Comparison of ENCODE assay signal across 8 cellular contexts in the genomic region with DNA sequence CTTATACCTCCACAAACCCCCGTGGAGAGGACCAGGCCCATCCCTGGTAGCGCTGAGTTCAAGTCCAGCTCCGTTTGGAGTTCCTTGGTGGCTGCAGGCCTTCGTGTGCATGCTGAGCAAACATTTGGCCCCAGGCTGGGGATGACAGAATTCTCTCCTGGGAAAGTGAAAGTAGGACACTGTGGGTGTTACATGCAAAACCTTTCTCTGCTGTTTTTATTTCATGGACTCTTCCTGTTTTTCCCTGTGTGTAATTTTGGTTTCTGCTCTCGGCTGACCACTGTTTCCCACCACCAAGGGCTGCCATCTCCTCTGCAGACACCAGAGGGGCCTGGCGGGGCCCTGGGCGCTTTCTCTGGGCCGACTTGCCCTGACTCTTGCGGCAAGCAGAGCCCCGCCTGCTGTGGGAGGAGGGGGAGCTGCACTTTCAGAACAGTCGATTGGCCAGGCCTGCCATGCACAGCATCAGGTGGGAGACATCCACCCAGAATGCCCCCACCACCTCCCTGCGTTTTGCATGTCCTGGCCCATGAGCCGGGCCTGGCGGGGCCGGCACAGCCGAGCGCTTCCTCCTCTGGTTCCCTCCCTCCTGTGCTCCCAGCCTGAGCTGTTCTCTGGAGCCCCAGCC.
DNase-seq lines count a peak whose midpoint lies in the region; ATAC-seq, FAIRE-seq and TF ChIP-seq lines count a peak whose summit lies in the region.

No MANE protein-coding gene starts in this region.

- H3K79me2 ChIP-seq in HepG2 (ENCODE audit: insufficient read depth, low read length) = no peaks in the 10 kb centered on the region

- POLR2A ChIA-PET in HepG2 (lab: Yijun Ruan, JAX) = no interaction called here

- peaks cover 14% of the 10 kb centered on the region for H3K4me1 ChIP-seq in HepG2 (ENCODE audit: insufficient read depth, low read length)

- in situ Hi-C loops in HepG2 (cut with HindIII; ENCODE audit: extremely low pct_ligation_motif_present, low pct_unique_long_range_greater_than_20kb) = no loop called here

- no TSS peak for BruUV-seq in HepG2 (replicated peaks; lab: Mats Ljungman, UMichigan)

- no peak for TF ChIP-seq EP300 in HepG2 (IDR thresholded peaks at IDR 0.05; ENCODE audit: low read depth in 2 of 2, low read length in 2 of 2)
- TF ChIP-seq EP300 in HepG2 (CRISPR knock-in tag; IDR thresholded peaks at IDR 0.05; ENCODE audit: borderline replicate concordance) = no peak

- H3K4me3 ChIP-seq in HepG2 (replicated peaks in 1 of 3; ENCODE audit: insufficient read depth in 1 of 3, low read depth in 2 of 3, low read length in 3 of 3) = no peak overlapping the region

- CTCF ChIA-PET in HepG2 (lab: Yijun Ruan, JAX; ENCODE audit: low intra/inter-chr PET ratio, low total read pairs) = no interaction called here

- no peaks in the 10 kb centered on the region for H3K9me3 ChIP-seq in HepG2 (ENCODE audit: low read length)

- TF ChIP-seq RAD21 in HepG2 (CRISPR knock-in tag; IDR thresholded peaks at IDR 0.05) = no peak

- H4K20me1 ChIP-seq in HepG2 (ENCODE audit: insufficient read depth, low read length) = no peaks in the 10 kb centered on the region

- no peak overlapping the region for H3K9ac ChIP-seq in HepG2 (ENCODE audit: insufficient read depth, low read depth, low read length)

- H3K27ac ChIP-seq in caudate nucleus (ENCODE audit: low read depth, low read length) = peak overlapping the region; percentile 67
- H3K27ac ChIP-seq in HepG2 (ENCODE audit: extremely low read length, insufficient read depth, low read length) = no peak overlapping the region

- ATAC-seq in HG02623 (IDR thresholded peaks at IDR 0.05; ENCODE audit: unreplicated experiment) (peak; percentile 47), HepG2 (no peak; the same call in 2 of the 3 replicates)

- TF ChIP-seq CTCF in HepG2 (CRISPR knock-in tag; IDR thresholded peaks at IDR 0.05) = no peak

- no peak overlapping the region for H2AFZ ChIP-seq in HepG2 (ENCODE audit: low read length)

- intact Hi-C loops in HepG2 (cut with micrococcal nuclease; ENCODE audit: unreplicated experiment) = no loop called here

- no peaks in the 10 kb centered on the region for H3K27me3 ChIP-seq in HepG2 (ENCODE audit: control insufficient read depth in 1 of 2, insufficient read depth in 2 of 2, low read length in 2 of 2)

- no peak for TF ChIP-seq POLR2A in HepG2 (IDR thresholded peaks at IDR 0.05; ENCODE audit: insufficient read depth in 1 of 2, low read depth in 2 of 2, low read length in 2 of 2)

- WGBS in HepG2 (ENCODE audit: low lambda C conversion rate) = 98% methylated on average over 14 of the region's 17 CpGs

- H3K36me3 ChIP-seq in HepG2 (replicated peaks in 1 of 2; ENCODE audit: control insufficient read depth in 1 of 2, insufficient read depth in 2 of 2, low read length in 2 of 2) = peaks cover 17 to 50% of the 10 kb centered on the region in 2 experiments

- FAIRE-seq in GM18507 (lab: Jason Lieb, UNC) (peak; percentile 94), HepG2 (lab: Jason Lieb, UNC) (no peak)

- peak; percentile 40 for DNase-seq in GM18507 (ENCODE audit: extremely low spot score, insufficient read length, low read depth)
- DNase-seq in RPMI7951 (ENCODE audit: low read depth) = peak; percentile 82
- DNase-seq in caudate nucleus (lab: John Stamatoyannopoulos, UW) = peak in 17 of 61 donors; percentile 12 to 62 (median 24)
- DNase-seq in HepG2 (ENCODE audit: low spot score) = no peak
- peak; percentile 32 to 51 for DNase-seq in stimulated activated CD8-positive, alpha-beta memory T cell treated with anti-CD3 and anti-CD28 coated beads, Interleukin-2, amount 100 ng/mL, for 48 hours (ENCODE audit: low read depth in 2 of 2)
- DNase-seq in NCI-H748 treated with DMSO at 0.1 percent for 48 hours (lab: John Stamatoyannopoulos, UW) = no peak
- DNase-seq in DMS114 treated with DMSO at 0.1 percent for 48 hours (lab: John Stamatoyannopoulos, UW; ENCODE audit: unreplicated experiment) = no peak

- H3K4me2 ChIP-seq in HepG2 (ENCODE audit: low read depth, low read length) = no peak overlapping the region

TF ChIP-seq in HepG2, 621 proteins besides CTCF, POLR2A, EP300 and RAD21 (continues in another document):
- no peak for TF ChIP-seq ZNF12 (CRISPR knock-in tag; IDR thresholded peaks at IDR 0.05)
- no peak for TF ChIP-seq ZNF44 (CRISPR knock-in tag; IDR thresholded peaks at IDR 0.05)
- TF ChIP-seq, protein P1, sequence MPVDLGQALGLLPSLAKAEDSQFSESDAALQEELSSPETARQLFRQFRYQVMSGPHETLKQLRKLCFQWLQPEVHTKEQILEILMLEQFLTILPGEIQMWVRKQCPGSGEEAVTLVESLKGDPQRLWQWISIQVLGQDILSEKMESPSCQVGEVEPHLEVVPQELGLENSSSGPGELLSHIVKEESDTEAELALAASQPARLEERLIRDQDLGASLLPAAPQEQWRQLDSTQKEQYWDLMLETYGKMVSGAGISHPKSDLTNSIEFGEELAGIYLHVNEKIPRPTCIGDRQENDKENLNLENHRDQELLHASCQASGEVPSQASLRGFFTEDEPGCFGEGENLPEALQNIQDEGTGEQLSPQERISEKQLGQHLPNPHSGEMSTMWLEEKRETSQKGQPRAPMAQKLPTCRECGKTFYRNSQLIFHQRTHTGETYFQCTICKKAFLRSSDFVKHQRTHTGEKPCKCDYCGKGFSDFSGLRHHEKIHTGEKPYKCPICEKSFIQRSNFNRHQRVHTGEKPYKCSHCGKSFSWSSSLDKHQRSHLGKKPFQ (CRISPR knock-in tag; IDR thresholded peaks at IDR 0.05; ENCODE audit: insufficient replicate concordance) = no peak
- no peak for TF ChIP-seq TAF15 (IDR thresholded peaks at IDR 0.05; ENCODE audit: low read depth, low read length, poor library complexity, severe bottlenecking)
- no peak for TF ChIP-seq SRSF1 (optimal IDR thresholded peaks at IDR 0.05; ENCODE audit: low read depth, low read length)
- no peak for TF ChIP-seq ZNF572 (CRISPR knock-in tag; IDR thresholded peaks at IDR 0.05)
- TF ChIP-seq, protein P2, sequence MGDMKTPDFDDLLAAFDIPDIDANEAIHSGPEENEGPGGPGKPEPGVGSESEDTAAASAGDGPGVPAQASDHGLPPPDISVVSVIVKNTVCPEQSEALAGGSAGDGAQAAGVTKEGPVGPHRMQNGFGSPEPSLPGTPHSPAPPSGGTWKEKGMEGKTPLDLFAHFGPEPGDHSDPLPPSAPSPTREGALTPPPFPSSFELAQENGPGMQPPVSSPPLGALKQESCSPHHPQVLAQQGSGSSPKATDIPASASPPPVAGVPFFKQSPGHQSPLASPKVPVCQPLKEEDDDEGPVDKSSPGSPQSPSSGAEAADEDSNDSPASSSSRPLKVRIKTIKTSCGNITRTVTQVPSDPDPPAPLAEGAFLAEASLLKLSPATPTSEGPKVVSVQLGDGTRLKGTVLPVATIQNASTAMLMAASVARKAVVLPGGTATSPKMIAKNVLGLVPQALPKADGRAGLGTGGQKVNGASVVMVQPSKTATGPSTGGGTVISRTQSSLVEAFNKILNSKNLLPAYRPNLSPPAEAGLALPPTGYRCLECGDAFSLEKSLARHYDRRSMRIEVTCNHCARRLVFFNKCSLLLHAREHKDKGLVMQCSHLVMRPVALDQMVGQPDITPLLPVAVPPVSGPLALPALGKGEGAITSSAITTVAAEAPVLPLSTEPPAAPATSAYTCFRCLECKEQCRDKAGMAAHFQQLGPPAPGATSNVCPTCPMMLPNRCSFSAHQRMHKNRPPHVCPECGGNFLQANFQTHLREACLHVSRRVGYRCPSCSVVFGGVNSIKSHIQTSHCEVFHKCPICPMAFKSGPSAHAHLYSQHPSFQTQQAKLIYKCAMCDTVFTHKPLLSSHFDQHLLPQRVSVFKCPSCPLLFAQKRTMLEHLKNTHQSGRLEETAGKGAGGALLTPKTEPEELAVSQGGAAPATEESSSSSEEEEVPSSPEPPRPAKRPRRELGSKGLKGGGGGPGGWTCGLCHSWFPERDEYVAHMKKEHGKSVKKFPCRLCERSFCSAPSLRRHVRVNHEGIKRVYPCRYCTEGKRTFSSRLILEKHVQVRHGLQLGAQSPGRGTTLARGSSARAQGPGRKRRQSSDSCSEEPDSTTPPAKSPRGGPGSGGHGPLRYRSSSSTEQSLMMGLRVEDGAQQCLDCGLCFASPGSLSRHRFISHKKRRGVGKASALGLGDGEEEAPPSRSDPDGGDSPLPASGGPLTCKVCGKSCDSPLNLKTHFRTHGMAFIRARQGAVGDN (CRISPR knock-in tag; IDR thresholded peaks at IDR 0.05) = peak; percentile 35; the same call in 1 of the 2 replicates
- TF ChIP-seq GABPA (IDR thresholded peaks at IDR 0.05; ENCODE audit: low read depth, low read length) = no peak
- no peak for TF ChIP-seq GABPA (CRISPR knock-in tag; IDR thresholded peaks at IDR 0.05; ENCODE audit: low read depth)
- TF ChIP-seq ZNF768 (CRISPR knock-in tag; IDR thresholded peaks at IDR 0.05) = peak; percentile 49; the same call in 1 of the 2 replicates
- no peak for TF ChIP-seq EZH2 (conservative IDR thresholded peaks at IDR 0.05; ENCODE audit: low read depth, low read length)
- TF ChIP-seq EEA1 (CRISPR knock-in tag; IDR thresholded peaks at IDR 0.05; ENCODE audit: borderline replicate concordance) = no peak
- TF ChIP-seq, protein P3, sequence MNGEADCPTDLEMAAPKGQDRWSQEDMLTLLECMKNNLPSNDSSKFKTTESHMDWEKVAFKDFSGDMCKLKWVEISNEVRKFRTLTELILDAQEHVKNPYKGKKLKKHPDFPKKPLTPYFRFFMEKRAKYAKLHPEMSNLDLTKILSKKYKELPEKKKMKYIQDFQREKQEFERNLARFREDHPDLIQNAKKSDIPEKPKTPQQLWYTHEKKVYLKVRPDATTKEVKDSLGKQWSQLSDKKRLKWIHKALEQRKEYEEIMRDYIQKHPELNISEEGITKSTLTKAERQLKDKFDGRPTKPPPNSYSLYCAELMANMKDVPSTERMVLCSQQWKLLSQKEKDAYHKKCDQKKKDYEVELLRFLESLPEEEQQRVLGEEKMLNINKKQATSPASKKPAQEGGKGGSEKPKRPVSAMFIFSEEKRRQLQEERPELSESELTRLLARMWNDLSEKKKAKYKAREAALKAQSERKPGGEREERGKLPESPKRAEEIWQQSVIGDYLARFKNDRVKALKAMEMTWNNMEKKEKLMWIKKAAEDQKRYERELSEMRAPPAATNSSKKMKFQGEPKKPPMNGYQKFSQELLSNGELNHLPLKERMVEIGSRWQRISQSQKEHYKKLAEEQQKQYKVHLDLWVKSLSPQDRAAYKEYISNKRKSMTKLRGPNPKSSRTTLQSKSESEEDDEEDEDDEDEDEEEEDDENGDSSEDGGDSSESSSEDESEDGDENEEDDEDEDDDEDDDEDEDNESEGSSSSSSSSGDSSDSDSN (CRISPR knock-in tag; IDR thresholded peaks at IDR 0.05) = no peak
- 0 out of 2 replicates have a peak, but pooled peaks have one; percentile 4 for TF ChIP-seq ZNF263 (CRISPR knock-in tag; IDR thresholded peaks at IDR 0.05)

Comparison
In these comparisons a context has a peak if more than half of its experiments do, and no peak if none do; other contexts are left out.
1. DNase-seq: peak in GM18507 (single experiment), RPMI7951 (single experiment) and stimulated activated CD8-positive, alpha-beta memory T cell treated with anti-CD3 and anti-CD28 coated beads, Interleukin-2, amount 100 ng/mL, for 48 hours (2 of 2); none in HepG2 (single experiment), NCI-H748 treated with DMSO at 0.1 percent for 48 hours (single experiment) and DMS114 treated with DMSO at 0.1 percent for 48 hours (single experiment).